Comparison of ENCODE assay signal across 1 cellular context in genomic region chr3:71583569-71584215, GRCh38.
TF ChIP-seq lines count a peak whose summit lies in the region.

Gene FOXP1, minus strand, starts transcription at chr3:71583728. Its CDS starts 385,347 bp downstream, at chr3:71198381.

TF ChIP-seq in SK-N-SH, 30 proteins besides CTCF, POLR2A, EP300 and RAD21 (continued from another document):
- no peak for TF ChIP-seq ZBTB33 (IDR thresholded peaks at IDR 0.05; ENCODE audit: borderline replicate concordance, low read depth)
- TF ChIP-seq FOXJ3 (CRISPR knock-in tag; IDR thresholded peaks at IDR 0.05) = no peak
- no peak for TF ChIP-seq IRF3 (IDR thresholded peaks at IDR 0.05; ENCODE audit: low read depth, low read length)
- TF ChIP-seq JUND (IDR thresholded peaks at IDR 0.05) = no peak
- peak; percentile 48 for TF ChIP-seq CHD2 (IDR thresholded peaks at IDR 0.05; ENCODE audit: low read length, partially characterized antibody)
- no peak for TF ChIP-seq MEF2A (IDR thresholded peaks at IDR 0.05; ENCODE audit: borderline replicate concordance, low read depth)
- TF ChIP-seq PBX3 (IDR thresholded peaks at IDR 0.05) = no peak
- 0 out of 2 replicates have a peak, but pooled peaks have one; percentile 25 for TF ChIP-seq MAX (IDR thresholded peaks at IDR 0.05; ENCODE audit: low read depth)
- no peak for TF ChIP-seq NFIC (IDR thresholded peaks at IDR 0.05; ENCODE audit: borderline replicate concordance)
- TF ChIP-seq TCF12 (IDR thresholded peaks at IDR 0.05) = no peak
- TF ChIP-seq ELF1 (IDR thresholded peaks at IDR 0.05) = no peak
- TF ChIP-seq TAF1 (IDR thresholded peaks at IDR 0.05; ENCODE audit: borderline replicate concordance, low read depth, low read length) = peak; percentile 36; the same call in 1 of the 2 replicates
- no peak for TF ChIP-seq YY1 (IDR thresholded peaks at IDR 0.05; ENCODE audit: low read depth)
- no peak for TF ChIP-seq GATA2 (CRISPR knock-in tag; IDR thresholded peaks at IDR 0.05)
- TF ChIP-seq MXI1 (IDR thresholded peaks at IDR 0.05; ENCODE audit: low read depth, low read length) = peak; percentile 58; the same call in 1 of the 2 replicates
- TF ChIP-seq FOSL2 (IDR thresholded peaks at IDR 0.05; ENCODE audit: borderline replicate concordance, low read depth) = no peak
- TF ChIP-seq EZH2phosphoT487 (IDR thresholded peaks at IDR 0.05; ENCODE audit: borderline replicate concordance, low read depth) = no peak
- no peak for TF ChIP-seq RFX5 (IDR thresholded peaks at IDR 0.05; ENCODE audit: low read length)
- no peak for TF ChIP-seq RXRA (IDR thresholded peaks at IDR 0.05; ENCODE audit: borderline replicate concordance, low read depth)
- TF ChIP-seq USF1 (IDR thresholded peaks at IDR 0.05; ENCODE audit: borderline replicate concordance, low read depth) = no peak
